ENCODE assay signal across 18 cellular contexts in genomic region chr4:153234923-153235322, GRCh38. TPM values are rescaled to one million over a fixed set of nuclear protein-coding genes. Genes with fewer than 3 reads are reported as not detected.
DNase-seq lines count a peak whose midpoint lies in the region; ATAC-seq and TF ChIP-seq lines count a peak whose summit lies in the region.
"Had no signal": no experiment of that assay in that cellular context is flagged by ENCODE, and none has a peak within 500 bp of the region (broad histone marks: within the 10 kb centered on the region; RNA-seq: fewer than 3 reads in every experiment).

No MANE protein-coding gene starts in this region.

- DNase-seq in AG20443 (ENCODE audit: low spot score) (peak; percentile 26), HFF-Myc (ENCODE audit: extremely low read depth, low read depth) (peak; percentile 73), UCSD-AML1 (lab: John Stamatoyannopoulos, UW; ENCODE audit: unreplicated experiment) (peak; percentile 27), fibroblast of the aortic adventitia (ENCODE audit: low read depth) (peak; percentile 67), WERI-Rb-1 (no peak)
- no peak for DNase-seq in activated CD4-positive, alpha-beta memory T cell treated with anti-CD3 and anti-CD28 coated beads, Interleukin-2, amount 10 ng/mL, durations not matched to agents 7 days and 5 days
- no peak for DNase-seq in activated CD4-positive, alpha-beta memory T cell treated with anti-CD3 and anti-CD28 coated beads for 36 hours
- DNase-seq: kidney; NCI-H1436 treated with DMSO at 0.1 percent for 48 hours; NCI-H524 treated with DMSO at 0.1 percent for 48 hours; RPMI8226; stimulated activated naive CD4-positive, alpha-beta T cell treated with Interleukin-2 at 50 U/mL for 16 hours; T-helper 9 cell had no signal

- H3K27me3 ChIP-seq in WERI-Rb-1 (ENCODE audit: insufficient read depth, low read depth, severe bottlenecking): no peaks in the 10 kb centered on the region
- H3K27me3 ChIP-seq: gastroesophageal sphincter, right atrium auricular region had no signal

- POLR2A ChIA-PET in activated CD4-positive, alpha-beta memory T cell treated with anti-CD3 and anti-CD28 coated beads, Interleukin-2, amount 10 ng/mL, durations not matched to agents 7 days and 5 days (lab: Charles Lee): no interaction called here
- POLR2A ChIA-PET in activated CD4-positive, alpha-beta memory T cell treated with anti-CD3 and anti-CD28 coated beads for 36 hours (lab: Charles Lee): no interaction called here

- no peaks in the 10 kb centered on the region for H3K9me3 ChIP-seq in WERI-Rb-1 (ENCODE audit: severe bottlenecking)
- H3K9me3 ChIP-seq: gastroesophageal sphincter, right atrium auricular region had no signal

- intact Hi-C loops in activated CD4-positive, alpha-beta memory T cell treated with anti-CD3 and anti-CD28 coated beads for 36 hours (cut with micrococcal nuclease): no loop called here

- no peaks in the 10 kb centered on the region for H3K9me3 Mint-ChIP-seq in activated CD4-positive, alpha-beta memory T cell treated with anti-CD3 and anti-CD28 coated beads, Interleukin-2, amount 10 ng/mL, durations not matched to agents 7 days and 5 days
- H3K9me3 Mint-ChIP-seq in activated CD4-positive, alpha-beta memory T cell treated with anti-CD3 and anti-CD28 coated beads for 36 hours: no peaks in the 10 kb centered on the region
- H3K9me3 Mint-ChIP-seq: dendritic cell treated with granulocyte-macrophage colony-stimulating factor and Interleukin-4, amounts not matched to agents 40 ng/mL and 50 ng/mL, for 4 days had no signal

- TF ChIP-seq CTCF in HFF-Myc (IDR thresholded peaks at IDR 0.05; ENCODE audit: low read depth, low read length, missing control alignments) (no peak), fibroblast of the aortic adventitia (IDR thresholded peaks at IDR 0.05; ENCODE audit: insufficient read depth, low read length) (no peak), WERI-Rb-1 (IDR thresholded peaks at IDR 0.05; ENCODE audit: low read depth, low read length) (no peak)

- peaks cover 18% of the 10 kb centered on the region for H3K27me3 Mint-ChIP-seq in activated CD4-positive, alpha-beta memory T cell treated with anti-CD3 and anti-CD28 coated beads, Interleukin-2, amount 10 ng/mL, durations not matched to agents 7 days and 5 days
- no peaks in the 10 kb centered on the region for H3K27me3 Mint-ChIP-seq in activated CD4-positive, alpha-beta memory T cell treated with anti-CD3 and anti-CD28 coated beads for 36 hours

- H3K27ac ChIP-seq in WERI-Rb-1: no peak overlapping the region
- H3K27ac ChIP-seq: right atrium auricular region had no signal

- peaks cover 32% of the 10 kb centered on the region for H3K36me3 ChIP-seq in WERI-Rb-1
- H3K36me3 ChIP-seq: right atrium auricular region had no signal

- H3K27ac Mint-ChIP-seq in activated CD4-positive, alpha-beta memory T cell treated with anti-CD3 and anti-CD28 coated beads, Interleukin-2, amount 10 ng/mL, durations not matched to agents 7 days and 5 days: no peak overlapping the region
- no peak overlapping the region for H3K27ac Mint-ChIP-seq in activated CD4-positive, alpha-beta memory T cell treated with anti-CD3 and anti-CD28 coated beads for 36 hours
- H3K27ac Mint-ChIP-seq: activated naive CD8-positive, alpha-beta T cell; dendritic cell treated with granulocyte-macrophage colony-stimulating factor and Interleukin-4, amounts not matched to agents 40 ng/mL and 50 ng/mL, for 4 days had no signal

- no peaks in the 10 kb centered on the region for H3K36me3 Mint-ChIP-seq in activated CD4-positive, alpha-beta memory T cell treated with anti-CD3 and anti-CD28 coated beads, Interleukin-2, amount 10 ng/mL, durations not matched to agents 7 days and 5 days (ENCODE audit: low read depth)
- no peaks in the 10 kb centered on the region for H3K36me3 Mint-ChIP-seq in activated CD4-positive, alpha-beta memory T cell treated with anti-CD3 and anti-CD28 coated beads for 36 hours

- H3K4me3 ChIP-seq in HFF-Myc (replicated peaks; ENCODE audit: low read depth, low read length) (no peak overlapping the region), fibroblast of the aortic adventitia (ENCODE audit: low read depth, low read length) (no peak overlapping the region), WERI-Rb-1 (ENCODE audit: low read depth, low read length) (no peak overlapping the region)
- H3K4me3 ChIP-seq: gastroesophageal sphincter, right atrium auricular region had no signal

- H3K4me3 Mint-ChIP-seq in activated CD4-positive, alpha-beta memory T cell treated with anti-CD3 and anti-CD28 coated beads, Interleukin-2, amount 10 ng/mL, durations not matched to agents 7 days and 5 days: no peak overlapping the region
- no peak overlapping the region for H3K4me3 Mint-ChIP-seq in activated CD4-positive, alpha-beta memory T cell treated with anti-CD3 and anti-CD28 coated beads for 36 hours
- H3K4me3 Mint-ChIP-seq: activated naive CD8-positive, alpha-beta T cell; dendritic cell treated with granulocyte-macrophage colony-stimulating factor and Interleukin-4, amounts not matched to agents 40 ng/mL and 50 ng/mL, for 4 days had no signal

- H3K4me1 Mint-ChIP-seq in activated CD4-positive, alpha-beta memory T cell treated with anti-CD3 and anti-CD28 coated beads, Interleukin-2, amount 10 ng/mL, durations not matched to agents 7 days and 5 days: peaks cover 12% of the 10 kb centered on the region
- H3K4me1 Mint-ChIP-seq in activated CD4-positive, alpha-beta memory T cell treated with anti-CD3 and anti-CD28 coated beads for 36 hours (ENCODE audit: low read depth): peaks cover 29% of the 10 kb centered on the region

- no peak for ATAC-seq in GM19397 (IDR thresholded peaks at IDR 0.05; ENCODE audit: unreplicated experiment)
- ATAC-seq: gastroesophageal sphincter had no signal

- CTCF ChIA-PET in activated CD4-positive, alpha-beta memory T cell treated with anti-CD3 and anti-CD28 coated beads, Interleukin-2, amount 10 ng/mL, durations not matched to agents 7 days and 5 days (lab: Charles Lee): no interaction called here
- CTCF ChIA-PET in activated CD4-positive, alpha-beta memory T cell treated with anti-CD3 and anti-CD28 coated beads for 36 hours (lab: Charles Lee): no interaction called here

RNA-seq across cellular contexts. Expression of gene TRIM2, which starts 30.7 kb away (rescaled TPM):
- 34.6 and 78.5 TPM in 2 replicates for total RNA-seq in fibroblast of the aortic adventitia (ENCODE audit: low replicate concordance)
- total RNA-seq in activated CD4-positive, alpha-beta memory T cell treated with anti-CD3 and anti-CD28 coated beads, Interleukin-2, amount 10 ng/mL, durations not matched to agents 7 days and 5 days: under 1 TPM; 0.10 to 0.20 TPM
- 1 to 10 TPM; 1.7 to 2.9 TPM for total RNA-seq in activated CD4-positive, alpha-beta memory T cell treated with anti-CD3 and anti-CD28 coated beads for 36 hours

Comparison
In these comparisons a context has a peak if more than half of its experiments do, and no peak if none do; other contexts are left out.
1. DNase-seq: peak in AG20443 (single experiment), HFF-Myc (single experiment), UCSD-AML1 (single experiment) and fibroblast of the aortic adventitia (single experiment); none in WERI-Rb-1 (single experiment), activated CD4-positive, alpha-beta memory T cell treated with anti-CD3 and anti-CD28 coated beads, Interleukin-2, amount 10 ng/mL, durations not matched to agents 7 days and 5 days (single experiment) and activated CD4-positive, alpha-beta memory T cell treated with anti-CD3 and anti-CD28 coated beads for 36 hours (single experiment).